Comparison of ENCODE assay signal across 16 cellular contexts in genomic region chr6:1068068-1068467, GRCh38.
"Had no signal": no experiment of that assay in that cellular context is flagged by ENCODE, and none has a peak within 500 bp of the region (broad histone marks: within the 10 kb centered on the region; RNA-seq: fewer than 3 reads in every experiment).

No MANE protein-coding gene starts in this region.

- H3K36me3 ChIP-seq: left lung, ovary had no signal

- H3K27ac Mint-ChIP-seq: activated naive CD4-positive, alpha-beta T cell treated with anti-CD3 and anti-CD28 coated beads for 36 hours; activated T-helper 17 cell treated with anti-CD3 and anti-CD28 coated beads, Interleukin-2, amount 50 U/mL, for 72 hours; endodermal cell; stimulated activated naive CD8-positive, alpha-beta T cell treated with anti-CD3 and anti-CD28 coated beads, Interleukin-15, Interleukin-2, amounts not matched to agents 100 ng/mL and 50 ng/mL, for 24 hours had no signal

- H3K4me3 ChIP-seq: left lung, ovary had no signal

- DNase-seq: activated CD4-positive, alpha-beta T cell treated with anti-CD3 and anti-CD28 coated beads, Interleukin-2, amount 50 U/mL, for 1 hour; activated CD4-positive, CD25-positive, alpha-beta regulatory T cell; activated naive CD4-positive, alpha-beta T cell treated with anti-CD3 and anti-CD28 coated beads for 36 hours; activated T-cell treated with anti-CD3 and anti-CD28 coated beads for 4 hours; endodermal cell; glutamatergic neuron; left lung; mesendoderm; ovary; stimulated activated CD4-positive, alpha-beta T cell treated with anti-CD3 and anti-CD28 coated beads, Interleukin-2, amount 100 ng/mL, for 48 hours; stimulated activated CD8-positive, alpha-beta memory T cell treated with anti-CD3 and anti-CD28 coated beads, Interleukin-4, amount 100 ng/mL, for 48 hours had no signal

- ATAC-seq: activated T-helper 17 cell treated with anti-CD3 and anti-CD28 coated beads, Interleukin-2, amount 50 U/mL, for 72 hours; esophagus mucosa; left lung had no signal

- H3K9me3 Mint-ChIP-seq: activated naive CD4-positive, alpha-beta T cell treated with anti-CD3 and anti-CD28 coated beads for 36 hours; activated T-helper 17 cell treated with anti-CD3 and anti-CD28 coated beads, Interleukin-2, amount 50 U/mL, for 72 hours; endodermal cell; neural crest cell; stimulated activated naive CD8-positive, alpha-beta T cell treated with anti-CD3 and anti-CD28 coated beads, Interleukin-15, Interleukin-2, amounts not matched to agents 100 ng/mL and 50 ng/mL, for 24 hours had no signal

- H3K4me1 ChIP-seq: left lung had no signal

- H3K4me3 Mint-ChIP-seq: activated naive CD4-positive, alpha-beta T cell treated with anti-CD3 and anti-CD28 coated beads for 36 hours; activated T-helper 17 cell treated with anti-CD3 and anti-CD28 coated beads, Interleukin-2, amount 50 U/mL, for 72 hours; endodermal cell; neural crest cell; stimulated activated naive CD8-positive, alpha-beta T cell treated with anti-CD3 and anti-CD28 coated beads, Interleukin-15, Interleukin-2, amounts not matched to agents 100 ng/mL and 50 ng/mL, for 24 hours had no signal

- H3K27me3 ChIP-seq: left lung, ovary had no signal

- H3K27ac ChIP-seq: left lung, ovary had no signal

- H3K4me1 Mint-ChIP-seq: activated T-helper 17 cell treated with anti-CD3 and anti-CD28 coated beads, Interleukin-2, amount 50 U/mL, for 72 hours; neural crest cell had no signal

- H3K9me3 ChIP-seq: left lung, ovary had no signal

- H3K36me3 Mint-ChIP-seq: brain had no signal
